Comparison of ENCODE assay signal across 35 cellular contexts in the genomic region with DNA sequence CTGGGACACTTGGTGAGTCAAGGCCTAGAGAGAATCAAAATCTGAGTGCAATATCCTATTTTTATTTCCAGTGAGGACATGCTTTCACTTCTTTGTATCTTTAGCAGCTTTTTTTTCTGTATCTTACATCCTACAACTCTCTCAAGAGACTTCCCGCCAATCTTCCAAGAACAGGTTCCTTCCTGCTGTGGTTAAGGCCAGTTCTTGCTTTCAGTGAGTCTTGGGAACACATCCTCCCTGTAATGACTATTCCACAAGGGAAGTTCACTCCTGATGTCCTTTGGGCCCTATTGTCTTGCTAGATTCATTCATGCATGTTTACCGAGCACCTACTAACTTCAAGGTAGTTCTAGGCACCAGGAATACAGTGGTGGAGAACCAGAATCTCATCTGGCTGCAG.
"Had no signal": no experiment of that assay in that cellular context is flagged by ENCODE, and none has a peak within 500 bp of the region (broad histone marks: within the 10 kb centered on the region; RNA-seq: fewer than 3 reads in every experiment).

No MANE protein-coding gene starts in this region.

- DNase-seq: Karpas-422, Kasumi-1, MG63, MM.1S, MV-4-11, NCI-H1048, NCI-H1092, NCI-H1092 treated with DMSO at 0.1 percent for 48 hours, NCI-H1105, NCI-H1105 treated with DMSO at 0.1 percent for 48 hours, NCI-H1417, NCI-H1417 treated with DMSO at 0.1 percent for 48 hours, NCI-H1436, NCI-H1436 treated with DMSO at 0.1 percent for 48 hours, NCI-H146, NCI-H1694, NCI-H1694 treated with DMSO at 0.1 percent for 48 hours, NCI-H187, NCI-H187 treated with DMSO at 0.1 percent for 48 hours, NCI-H1930, NCI-H2029, NCI-H2029 treated with DMSO at 0.1 percent for 48 hours, NCI-H2081, NCI-H2081 treated with DMSO at 0.1 percent for 48 hours, NCI-H2107, NCI-H2171, NCI-H2171 treated with DMSO at 0.1 percent for 48 hours, NCI-H2227 treated with DMSO at 0.1 percent for 48 hours, NCI-H226, NCI-H345, NCI-H446, NCI-H446 treated with DMSO at 0.1 percent for 48 hours, NCI-H510A, NCI-H510A treated with DMSO at 0.1 percent for 48 hours had no signal

- H3K27ac ChIP-seq: KMS-11 had no signal

- H3K9me3 ChIP-seq: MG63 had no signal

- H3K9ac ChIP-seq: KMS-11 had no signal

- H3K27me3 ChIP-seq: MG63 had no signal

- H3K4me3 ChIP-seq: MG63 had no signal

- H3K36me3 ChIP-seq: MG63 had no signal

- H3K4me2 ChIP-seq: KMS-11 had no signal
